In the genomic region with DNA sequence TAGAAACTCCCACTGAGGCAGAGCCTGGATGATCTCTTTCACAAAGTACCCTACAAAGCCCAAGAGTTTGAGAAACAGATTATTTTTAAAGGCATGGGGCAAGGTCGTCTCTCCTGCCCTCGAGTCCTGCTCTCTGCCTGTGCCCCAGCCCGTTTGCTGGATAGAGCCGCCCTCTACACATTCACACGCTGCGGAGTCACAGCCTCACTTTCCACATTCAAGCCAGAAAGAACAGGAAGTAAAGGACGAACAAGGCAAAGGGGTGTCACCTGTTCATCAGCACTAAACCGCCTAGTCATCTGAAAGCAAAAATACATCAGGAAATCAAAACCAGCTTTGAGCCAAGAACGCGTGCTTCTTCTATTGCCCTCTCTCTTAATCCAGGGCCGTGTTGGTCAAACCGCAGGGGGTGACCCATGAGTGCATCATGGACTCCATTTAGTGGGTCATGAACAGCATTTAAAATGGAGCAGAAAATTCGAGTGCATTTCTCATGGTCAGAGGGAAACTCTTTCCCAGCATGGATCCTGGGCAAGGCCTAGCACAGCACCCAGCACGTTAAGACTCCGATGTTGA, we compare ENCODE assay signal across 1 cellular context.
TF ChIP-seq lines count a peak whose summit lies in the region.

No MANE protein-coding gene starts in this region.

TF ChIP-seq in GM23338, 12 proteins besides CTCF, POLR2A, EP300 and RAD21 (continued from another document):
- TF ChIP-seq, protein P1, sequence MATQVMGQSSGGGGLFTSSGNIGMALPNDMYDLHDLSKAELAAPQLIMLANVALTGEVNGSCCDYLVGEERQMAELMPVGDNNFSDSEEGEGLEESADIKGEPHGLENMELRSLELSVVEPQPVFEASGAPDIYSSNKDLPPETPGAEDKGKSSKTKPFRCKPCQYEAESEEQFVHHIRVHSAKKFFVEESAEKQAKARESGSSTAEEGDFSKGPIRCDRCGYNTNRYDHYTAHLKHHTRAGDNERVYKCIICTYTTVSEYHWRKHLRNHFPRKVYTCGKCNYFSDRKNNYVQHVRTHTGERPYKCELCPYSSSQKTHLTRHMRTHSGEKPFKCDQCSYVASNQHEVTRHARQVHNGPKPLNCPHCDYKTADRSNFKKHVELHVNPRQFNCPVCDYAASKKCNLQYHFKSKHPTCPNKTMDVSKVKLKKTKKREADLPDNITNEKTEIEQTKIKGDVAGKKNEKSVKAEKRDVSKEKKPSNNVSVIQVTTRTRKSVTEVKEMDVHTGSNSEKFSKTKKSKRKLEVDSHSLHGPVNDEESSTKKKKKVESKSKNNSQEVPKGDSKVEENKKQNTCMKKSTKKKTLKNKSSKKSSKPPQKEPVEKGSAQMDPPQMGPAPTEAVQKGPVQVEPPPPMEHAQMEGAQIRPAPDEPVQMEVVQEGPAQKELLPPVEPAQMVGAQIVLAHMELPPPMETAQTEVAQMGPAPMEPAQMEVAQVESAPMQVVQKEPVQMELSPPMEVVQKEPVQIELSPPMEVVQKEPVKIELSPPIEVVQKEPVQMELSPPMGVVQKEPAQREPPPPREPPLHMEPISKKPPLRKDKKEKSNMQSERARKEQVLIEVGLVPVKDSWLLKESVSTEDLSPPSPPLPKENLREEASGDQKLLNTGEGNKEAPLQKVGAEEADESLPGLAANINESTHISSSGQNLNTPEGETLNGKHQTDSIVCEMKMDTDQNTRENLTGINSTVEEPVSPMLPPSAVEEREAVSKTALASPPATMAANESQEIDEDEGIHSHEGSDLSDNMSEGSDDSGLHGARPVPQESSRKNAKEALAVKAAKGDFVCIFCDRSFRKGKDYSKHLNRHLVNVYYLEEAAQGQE (IDR thresholded peaks at IDR 0.05; ENCODE audit: unreplicated experiment), result no peak
- TF ChIP-seq JUNB (IDR thresholded peaks at IDR 0.05; ENCODE audit: unreplicated experiment) (no peak), CREB1 (CRISPR knock-in tag; IDR thresholded peaks at IDR 0.05; ENCODE audit: low read depth) (no peak)
- TF ChIP-seq, protein P2, sequence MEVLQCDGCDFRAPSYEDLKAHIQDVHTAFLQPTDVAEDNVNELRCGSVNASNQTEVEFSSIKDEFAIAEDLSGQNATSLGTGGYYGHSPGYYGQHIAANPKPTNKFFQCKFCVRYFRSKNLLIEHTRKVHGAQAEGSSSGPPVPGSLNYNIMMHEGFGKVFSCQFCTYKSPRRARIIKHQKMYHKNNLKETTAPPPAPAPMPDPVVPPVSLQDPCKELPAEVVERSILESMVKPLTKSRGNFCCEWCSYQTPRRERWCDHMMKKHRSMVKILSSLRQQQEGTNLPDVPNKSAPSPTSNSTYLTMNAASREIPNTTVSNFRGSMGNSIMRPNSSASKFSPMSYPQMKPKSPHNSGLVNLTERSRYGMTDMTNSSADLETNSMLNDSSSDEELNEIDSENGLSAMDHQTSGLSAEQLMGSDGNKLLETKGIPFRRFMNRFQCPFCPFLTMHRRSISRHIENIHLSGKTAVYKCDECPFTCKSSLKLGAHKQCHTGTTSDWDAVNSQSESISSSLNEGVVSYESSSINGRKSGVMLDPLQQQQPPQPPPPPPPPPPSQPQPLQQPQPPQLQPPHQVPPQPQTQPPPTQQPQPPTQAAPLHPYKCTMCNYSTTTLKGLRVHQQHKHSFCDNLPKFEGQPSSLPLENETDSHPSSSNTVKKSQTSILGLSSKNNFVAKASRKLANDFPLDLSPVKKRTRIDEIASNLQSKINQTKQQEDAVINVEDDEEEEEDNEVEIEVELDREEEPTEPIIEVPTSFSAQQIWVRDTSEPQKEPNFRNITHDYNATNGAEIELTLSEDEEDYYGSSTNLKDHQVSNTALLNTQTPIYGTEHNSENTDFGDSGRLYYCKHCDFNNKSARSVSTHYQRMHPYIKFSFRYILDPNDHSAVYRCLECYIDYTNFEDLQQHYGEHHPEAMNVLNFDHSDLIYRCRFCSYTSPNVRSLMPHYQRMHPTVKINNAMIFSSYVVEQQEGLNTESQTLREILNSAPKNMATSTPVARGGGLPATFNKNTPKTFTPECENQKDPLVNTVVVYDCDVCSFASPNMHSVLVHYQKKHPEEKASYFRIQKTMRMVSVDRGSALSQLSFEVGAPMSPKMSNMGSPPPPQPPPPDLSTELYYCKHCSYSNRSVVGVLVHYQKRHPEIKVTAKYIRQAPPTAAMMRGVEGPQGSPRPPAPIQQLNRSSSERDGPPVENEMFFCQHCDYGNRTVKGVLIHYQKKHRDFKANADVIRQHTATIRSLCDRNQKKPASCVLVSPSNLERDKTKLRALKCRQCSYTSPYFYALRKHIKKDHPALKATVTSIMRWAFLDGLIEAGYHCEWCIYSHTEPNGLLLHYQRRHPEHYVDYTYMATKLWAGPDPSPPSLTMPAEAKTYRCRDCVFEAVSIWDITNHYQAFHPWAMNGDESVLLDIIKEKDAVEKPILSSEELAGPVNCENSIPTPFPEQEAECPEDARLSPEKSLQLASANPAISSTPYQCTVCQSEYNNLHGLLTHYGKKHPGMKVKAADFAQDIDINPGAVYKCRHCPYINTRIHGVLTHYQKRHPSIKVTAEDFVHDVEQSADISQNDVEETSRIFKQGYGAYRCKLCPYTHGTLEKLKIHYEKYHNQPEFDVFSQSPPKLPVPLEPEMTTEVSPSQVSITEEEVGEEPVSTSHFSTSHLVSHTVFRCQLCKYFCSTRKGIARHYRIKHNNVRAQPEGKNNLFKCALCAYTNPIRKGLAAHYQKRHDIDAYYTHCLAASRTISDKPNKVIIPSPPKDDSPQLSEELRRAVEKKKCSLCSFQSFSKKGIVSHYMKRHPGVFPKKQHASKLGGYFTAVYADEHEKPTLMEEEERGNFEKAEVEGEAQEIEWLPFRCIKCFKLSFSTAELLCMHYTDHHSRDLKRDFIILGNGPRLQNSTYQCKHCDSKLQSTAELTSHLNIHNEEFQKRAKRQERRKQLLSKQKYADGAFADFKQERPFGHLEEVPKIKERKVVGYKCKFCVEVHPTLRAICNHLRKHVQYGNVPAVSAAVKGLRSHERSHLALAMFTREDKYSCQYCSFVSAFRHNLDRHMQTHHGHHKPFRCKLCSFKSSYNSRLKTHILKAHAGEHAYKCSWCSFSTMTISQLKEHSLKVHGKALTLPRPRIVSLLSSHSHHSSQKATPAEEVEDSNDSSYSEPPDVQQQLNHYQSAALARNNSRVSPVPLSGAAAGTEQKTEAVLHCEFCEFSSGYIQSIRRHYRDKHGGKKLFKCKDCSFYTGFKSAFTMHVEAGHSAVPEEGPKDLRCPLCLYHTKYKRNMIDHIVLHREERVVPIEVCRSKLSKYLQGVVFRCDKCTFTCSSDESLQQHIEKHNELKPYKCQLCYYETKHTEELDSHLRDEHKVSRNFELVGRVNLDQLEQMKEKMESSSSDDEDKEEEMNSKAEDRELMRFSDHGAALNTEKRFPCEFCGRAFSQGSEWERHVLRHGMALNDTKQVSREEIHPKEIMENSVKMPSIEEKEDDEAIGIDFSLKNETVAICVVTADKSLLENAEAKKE (CRISPR knock-in tag; IDR thresholded peaks at IDR 0.05), result no peak
